8 cellular contexts compared by ENCODE assay signal in genomic region chr12:6635856-6636521, GRCh38. TPM values are rescaled to one million over a fixed set of nuclear protein-coding genes. Genes with fewer than 3 reads are reported as not detected.
DNase-seq lines count a peak whose midpoint lies in the region; ATAC-seq and TF ChIP-seq lines count a peak whose summit lies in the region.

Gene LPAR5, minus strand, starts transcription at chr12:6635959. Its CDS starts 14,711 bp downstream, at chr12:6621248.

- CTCF ChIA-PET in WTC11 (lab: Charles Lee) = interaction anchor here (0.8 to 2.7 kb wide), 11 partner anchors 9 to 236 kb away, joined by 3 to 19 read pairs (median 3); partner anchors contain the start of genes ACRBP and ZNF384

- no peak for TF ChIP-seq CTCF in WTC11 (IDR thresholded peaks at IDR 0.05)

- ATAC-seq in GM18498 (IDR thresholded peaks at IDR 0.05; ENCODE audit: unreplicated experiment) (peak; percentile 48), HG03135 (IDR thresholded peaks at IDR 0.05; ENCODE audit: unreplicated experiment) (peak; percentile 42), WTC11 (peak; percentile 88), left ventricle myocardium superior (peak; percentile 44)

- H3K27me3 Mint-ChIP-seq in WTC11 (ENCODE audit: low read depth) = peaks cover 7% of the 10 kb centered on the region
- no peaks in the 10 kb centered on the region for H3K27me3 Mint-ChIP-seq in stimulated activated naive CD8-positive, alpha-beta T cell treated with anti-CD3 and anti-CD28 coated beads, Interleukin-15, Interleukin-2, amounts not matched to agents 100 ng/mL and 50 ng/mL, for 24 hours

- H3K9me3 Mint-ChIP-seq in WTC11 = no peaks in the 10 kb centered on the region
- no peaks in the 10 kb centered on the region for H3K9me3 Mint-ChIP-seq in stimulated activated naive CD8-positive, alpha-beta T cell treated with anti-CD3 and anti-CD28 coated beads, Interleukin-15, Interleukin-2, amounts not matched to agents 100 ng/mL and 50 ng/mL, for 24 hours

- no peaks in the 10 kb centered on the region for H3K36me3 Mint-ChIP-seq in WTC11
- no peaks in the 10 kb centered on the region for H3K36me3 Mint-ChIP-seq in stimulated activated naive CD8-positive, alpha-beta T cell treated with anti-CD3 and anti-CD28 coated beads, Interleukin-15, Interleukin-2, amounts not matched to agents 100 ng/mL and 50 ng/mL, for 24 hours (ENCODE audit: low read depth)

- H3K4me1 Mint-ChIP-seq in WTC11 = peaks cover 19% of the 10 kb centered on the region
- peaks cover 66% of the 10 kb centered on the region for H3K4me1 Mint-ChIP-seq in stimulated activated naive CD8-positive, alpha-beta T cell treated with anti-CD3 and anti-CD28 coated beads, Interleukin-15, Interleukin-2, amounts not matched to agents 100 ng/mL and 50 ng/mL, for 24 hours (ENCODE audit: low read depth)

- POLR2A ChIA-PET in WTC11 (lab: Charles Lee) = interaction anchor here (0.8 kb wide), 1 partner anchor 9 kb away, joined by 4 read pairs; no protein-coding TSS in a partner anchor

- no peak within 1 kb of the TSS for H3K4me3 Mint-ChIP-seq in WTC11
- H3K4me3 Mint-ChIP-seq in stimulated activated naive CD8-positive, alpha-beta T cell treated with anti-CD3 and anti-CD28 coated beads, Interleukin-15, Interleukin-2, amounts not matched to agents 100 ng/mL and 50 ng/mL, for 24 hours = peak within 1 kb of the TSS; percentile 79

- intact Hi-C loops in left ventricle myocardium superior (cut with micrococcal nuclease) = no loop called here

- DNase-seq in WTC11 (ENCODE audit: low spot score) = peak; percentile 52
- DNase-seq in left ventricle myocardium superior = no peak
- no peak for DNase-seq in stimulated activated CD4-positive, alpha-beta T cell treated with anti-CD3 and anti-CD28 coated beads, Interleukin-1b, Interleukin-23, amount 100 ng/mL, for 48 hours
- no peak for DNase-seq in RPMI8226
- no peak for DNase-seq in NCI-H345 (lab: John Stamatoyannopoulos, UW)

- no peak within 1 kb of the TSS; the same call in 1 of the 2 replicates for H3K27ac Mint-ChIP-seq in WTC11
- peak within 1 kb of the TSS; percentile 83 for H3K27ac Mint-ChIP-seq in stimulated activated naive CD8-positive, alpha-beta T cell treated with anti-CD3 and anti-CD28 coated beads, Interleukin-15, Interleukin-2, amounts not matched to agents 100 ng/mL and 50 ng/mL, for 24 hours

TF ChIP-seq in WTC11, 78 proteins besides CTCF, POLR2A, EP300 and RAD21:
- TF ChIP-seq EMX1 (CRISPR knock-in tag; IDR thresholded peaks at IDR 0.05) (no peak), CBFB (CRISPR knock-in tag; IDR thresholded peaks at IDR 0.05; ENCODE audit: low read depth) (no peak), FOXP4 (CRISPR knock-in tag; IDR thresholded peaks at IDR 0.05) (no peak), ZNF281 (CRISPR knock-in tag; IDR thresholded peaks at IDR 0.05) (no peak), ZNF121 (CRISPR knock-in tag; IDR thresholded peaks at IDR 0.05) (no peak)

RNA-seq across cellular contexts. Expression of gene LPAR5, which starts in this region (rescaled TPM):
- total RNA-seq in WTC11 (2021) (0.20 to 0.57 TPM (median 0.48 TPM) in 3 replicates), left ventricle myocardium superior (8.6 TPM)

Comparison
In these comparisons a context has a peak if more than half of its experiments do, and no peak if none do; other contexts are left out.
1. Peak in DNase-seq and ATAC-seq in WTC11; RNA of the gene not detected or under 1 TPM.